10 cellular contexts compared by ENCODE assay signal in genomic region chr10:117541405-117541908, GRCh38. TPM values are rescaled to one million over a fixed set of nuclear protein-coding genes. Genes with fewer than 3 reads are reported as not detected.
A peak's percentile ranks its signal among the peaks of the same experiment; 100 is the strongest.
DNase-seq lines count a peak whose midpoint lies in the region; ATAC-seq and TF ChIP-seq lines count a peak whose summit lies in the region.
"Had no signal": no experiment of that assay in that cellular context is flagged by ENCODE, and none has a peak within 500 bp of the region (broad histone marks: within the 10 kb centered on the region; RNA-seq: fewer than 3 reads in every experiment).

No MANE protein-coding gene starts in this region.

- H3K4me3 Mint-ChIP-seq in brain = peak overlapping the region; percentile 90 to 97 (median 94)

- peak overlapping the region; percentile 86 to 99 (median 94) for H3K27ac Mint-ChIP-seq in brain

- peaks cover 0 to 9% (median 2%) of the 10 kb centered on the region in 5 experiments for H3K9me3 Mint-ChIP-seq in brain

- intact Hi-C loops in heart right ventricle (cut with DNase I) = no loop called here
- intact Hi-C loops in Right ventricle myocardium superior (cut with DNase I) = no loop called here
- intact Hi-C loops in vagina (cut with DNase I) = no loop called here
- intact Hi-C loops in right lobe of liver (cut with DNase I) = no loop called here

- peaks cover 8 to 56% (median 41%) of the 10 kb centered on the region in 9 donors for H3K4me1 ChIP-seq in heart right ventricle
- H3K4me1 ChIP-seq in vagina = peaks cover 58% of the 10 kb centered on the region
- H3K4me1 ChIP-seq in right lobe of liver = peaks cover 0 to 35% (median 13%) of the 10 kb centered on the region in 4 donors

- TF ChIP-seq CTCF in heart right ventricle (IDR thresholded peaks at IDR 0.05) = no peak
- no peak for TF ChIP-seq CTCF in brain (conservative IDR thresholded peaks at IDR 0.05)
- no peak for TF ChIP-seq CTCF in vagina (IDR thresholded peaks at IDR 0.05)
- no peak for TF ChIP-seq CTCF in right lobe of liver (IDR thresholded peaks at IDR 0.05)

- DNase-seq in heart right ventricle = no peak
- DNase-seq in Right ventricle myocardium superior = no peak
- peak; percentile 90 for DNase-seq in kidney tubule cell (ENCODE audit: low spot score)
- no peak for DNase-seq in vagina (ENCODE audit: extremely low spot score in 2 of 2)
- DNase-seq in DMS153 (lab: John Stamatoyannopoulos, UW) = no peak
- DNase-seq in right lobe of liver = no peak
- DNase-seq in NCI-H1436 (lab: John Stamatoyannopoulos, UW) = no peak
- DNase-seq: DND-41 had no signal

- H3K4me3 ChIP-seq in heart right ventricle (peak overlapping the region in 6 of 10 donors; percentile 26 to 42 (median 38)), vagina (peak overlapping the region; percentile 38 to 54), right lobe of liver (no peak overlapping the region)

- H3K27ac ChIP-seq in heart right ventricle = no peak overlapping the region
- peak overlapping the region; percentile 77 for H3K27ac ChIP-seq in vagina
- H3K27ac ChIP-seq in right lobe of liver = no peak overlapping the region

- H3K27me3 ChIP-seq in heart right ventricle = peaks cover 66 to 100% (median 99%) of the 10 kb centered on the region in 7 donors
- peaks cover 22% of the 10 kb centered on the region for H3K27me3 ChIP-seq in vagina
- peaks cover 35 to 67% of the 10 kb centered on the region in 2 donors for H3K27me3 ChIP-seq in right lobe of liver

- H3K36me3 Mint-ChIP-seq in brain = no peaks in the 10 kb centered on the region

- H3K9me3 ChIP-seq in heart right ventricle (no peaks in the 10 kb centered on the region), vagina (no peaks in the 10 kb centered on the region), right lobe of liver (no peaks in the 10 kb centered on the region)

- ATAC-seq in heart right ventricle = no peak
- no peak for ATAC-seq in Right ventricle myocardium superior (ENCODE audit: poor library complexity)
- no peak for ATAC-seq in right lobe of liver
- ATAC-seq: Panc1 had no signal

- H3K36me3 ChIP-seq in heart right ventricle = no peaks in the 10 kb centered on the region
- H3K36me3 ChIP-seq in vagina = no peaks in the 10 kb centered on the region
- no peaks in the 10 kb centered on the region for H3K36me3 ChIP-seq in right lobe of liver

- H3K27me3 Mint-ChIP-seq in brain = peaks cover 90% of the 10 kb centered on the region

- TF ChIP-seq POLR2A in vagina (IDR thresholded peaks at IDR 0.05) = peak in 1 of 2 donors; percentile 8
- no peak for TF ChIP-seq POLR2A in right lobe of liver (IDR thresholded peaks at IDR 0.05)

- H3K4me1 Mint-ChIP-seq in brain = peaks cover 42% of the 10 kb centered on the region

- 4 to 10% methylated on average over 32 of the region's 32 CpGs for WGBS in heart right ventricle, 2 donors
- 10% methylated on average over 23 of the region's 32 CpGs for WGBS in right lobe of liver (ENCODE audit: insufficient coverage, low coverage, low lambda C conversion rate, missing lambda C conversion rate)

RNA-seq across cellular contexts. Expression of gene EMX2, which starts 1.1 kb away (rescaled TPM):
- total RNA-seq in heart right ventricle = under 1 TPM in 3 of 10 donors, not detected in 7; 0.15 to 0.17 (median 0.15) TPM
- polyA plus RNA-seq in heart right ventricle = under 1 TPM; 0.13 to 0.59 TPM
- total RNA-seq in Right ventricle myocardium superior = not detected
- polyA plus RNA-seq in brain (ENCODE audit: insufficient read depth, low read depth, low replicate concordance) = 11.4 TPM
- total RNA-seq in vagina = 0.74 TPM
- not detected for total RNA-seq in right lobe of liver

Comparison
In these comparisons a context has a peak if more than half of its experiments do, and no peak if none do; other contexts are left out.
1. H3K4me3 ChIP-seq: peak in heart right ventricle (6 of 10) and vagina (2 of 2); none in right lobe of liver (0 of 3).